ENCODE assay signal across 26 cellular contexts in the genomic region with DNA sequence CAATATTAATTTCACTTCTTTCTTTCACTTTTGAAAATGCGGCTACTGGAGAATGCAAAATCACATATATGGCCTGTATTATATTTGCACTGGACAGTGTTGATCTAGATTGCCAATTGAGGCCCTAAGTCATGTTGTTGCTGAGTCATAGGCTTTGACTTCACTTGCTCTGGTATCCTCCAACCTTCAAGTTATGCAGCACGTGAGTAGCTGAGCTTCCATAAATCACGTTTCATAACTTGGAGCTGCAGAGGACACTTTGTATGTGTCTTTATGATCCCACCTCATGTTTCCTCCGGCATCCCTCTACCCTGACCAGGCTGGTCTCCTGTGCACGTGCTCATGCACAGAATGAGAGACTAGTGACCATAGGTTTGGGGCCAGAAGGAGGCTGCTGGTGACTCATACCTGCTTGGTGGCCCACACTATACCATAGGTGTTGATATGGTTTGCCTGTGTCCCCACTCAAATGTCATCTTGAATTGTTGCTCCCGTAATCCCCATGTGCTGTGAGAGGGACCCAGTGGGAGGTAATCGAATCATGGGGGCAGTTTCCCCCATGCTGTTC.
DNase-seq lines count a peak whose midpoint lies in the region; ATAC-seq and TF ChIP-seq lines count a peak whose summit lies in the region.
"Had no signal": no experiment of that assay in that cellular context is flagged by ENCODE, and none has a peak within 500 bp of the region (broad histone marks: within the 10 kb centered on the region; RNA-seq: fewer than 3 reads in every experiment).

No MANE protein-coding gene starts in this region.

- no peak overlapping the region for H2BK12ac ChIP-seq in neuronal stem cell (ENCODE audit: low read length)

- no peak overlapping the region for H4K8ac ChIP-seq in neuronal stem cell (ENCODE audit: low read depth, low read length)

- WGBS in thyroid gland, 2 donors, result 80 to 90% methylated on average over 7 of the region's 7 CpGs
- no CpG with 5 or more reads among the region's 7 CpGs for WGBS in neuronal stem cell (ENCODE audit: extremely low coverage in 2 of 2, insufficient read length in 2 of 2, insufficient replicate concordance in 1 of 2), 2 donors

- no peak overlapping the region for H2BK15ac ChIP-seq in neuronal stem cell (ENCODE audit: low read length)

- no peak overlapping the region for H2BK5ac ChIP-seq in neuronal stem cell (ENCODE audit: low read length)

- H4K91ac ChIP-seq in neuronal stem cell (ENCODE audit: low read depth, low read length, poor library complexity), result no peak overlapping the region

- H3K14ac ChIP-seq in neuronal stem cell (ENCODE audit: low read length), result no peak overlapping the region

- H3K36me3 ChIP-seq in WERI-Rb-1 (no peaks in the 10 kb centered on the region), thyroid gland (no peaks in the 10 kb centered on the region), neuronal stem cell (replicated peaks in 1 of 2; ENCODE audit: control insufficient read depth in 2 of 2, insufficient read depth in 2 of 2, low read length in 2 of 2) (no peaks in the 10 kb centered on the region)

- H3K23ac ChIP-seq in neuronal stem cell (ENCODE audit: low read depth, low read length, poor library complexity), result no peak overlapping the region

- H3K4me1 ChIP-seq in thyroid gland (no peaks in the 10 kb centered on the region), neuronal stem cell (ENCODE audit: control insufficient read depth in 2 of 2, insufficient read depth in 1 of 2, low read depth in 1 of 2, low read length in 2 of 2) (peaks cover 0 to 6% of the 10 kb centered on the region in 2 donors)

- H3K27ac ChIP-seq in WERI-Rb-1, result peak overlapping the region; percentile 15
- H3K27ac ChIP-seq in thyroid gland, result no peak overlapping the region
- no peak overlapping the region for H3K27ac ChIP-seq in neuronal stem cell (replicated peaks; ENCODE audit: low read length)
- H3K27ac ChIP-seq: C4-2B had no signal

- intact Hi-C loops in thyroid gland (cut with DNase I), result no loop called here

- no peaks in the 10 kb centered on the region for H3K9me3 ChIP-seq in WERI-Rb-1 (ENCODE audit: severe bottlenecking)
- no peaks in the 10 kb centered on the region for H3K9me3 ChIP-seq in thyroid gland
- no peaks in the 10 kb centered on the region for H3K9me3 ChIP-seq in neuronal stem cell (replicated peaks in 1 of 2; ENCODE audit: control insufficient read depth in 2 of 2, insufficient read depth in 1 of 2, low read depth in 1 of 2, low read length in 2 of 2)

- H3K4ac ChIP-seq in neuronal stem cell (ENCODE audit: low read length), result no peak overlapping the region

- H3K4me2 ChIP-seq in neuronal stem cell (ENCODE audit: insufficient read depth, low read length, poor library complexity, severe bottlenecking), result no peak overlapping the region

- no peak overlapping the region for H3K9ac ChIP-seq in neuronal stem cell (ENCODE audit: low read depth, low read length, poor library complexity)

- H3K27me3 ChIP-seq in WERI-Rb-1 (ENCODE audit: insufficient read depth, low read depth, severe bottlenecking) (no peaks in the 10 kb centered on the region), thyroid gland (no peaks in the 10 kb centered on the region), neuronal stem cell (ENCODE audit: control insufficient read depth in 3 of 3, insufficient read depth in 3 of 3, low read depth in 1 of 3, low read length in 3 of 3) (no peaks in the 10 kb centered on the region)

- H3K79me1 ChIP-seq in neuronal stem cell (ENCODE audit: low read depth, low read length), result no peaks in the 10 kb centered on the region

- H2AFZ ChIP-seq in neuronal stem cell (ENCODE audit: low read length), result no peak overlapping the region

- no peak for ATAC-seq in HG02759 (IDR thresholded peaks at IDR 0.05; ENCODE audit: unreplicated experiment)
- no peak for ATAC-seq in HG03139 (IDR thresholded peaks at IDR 0.05; ENCODE audit: unreplicated experiment)
- ATAC-seq: HCT116, HepG2, Right ventricle myocardium inferior had no signal

- H2AK5ac ChIP-seq in neuronal stem cell (ENCODE audit: low read depth, low read length), result no peak overlapping the region

- TF ChIP-seq POLR2A in thyroid gland (IDR thresholded peaks at IDR 0.05), result no peak

- H3K18ac ChIP-seq in neuronal stem cell (ENCODE audit: low read length), result no peak overlapping the region

- DNase-seq in NCI-H82 (lab: John Stamatoyannopoulos, UW) (peak; percentile 19), NCI-H82 treated with DMSO at 0.1 percent for 48 hours (lab: John Stamatoyannopoulos, UW; ENCODE audit: unreplicated experiment) (no peak), WERI-Rb-1 (peak; percentile 56), fibroblast of mammary gland (ENCODE audit: low read depth) (peak; percentile 39), thyroid gland (no peak), neuronal stem cell (ENCODE audit: low spot score) (no peak)
- DNase-seq: 8988T; Calu3; CD8-positive, alpha-beta memory T cell; DMS153; EL; GF-D8; KG1; NCI-H1092 treated with DMSO at 0.1 percent for 48 hours; NCI-H1436 treated with DMSO at 0.1 percent for 48 hours; NCI-H2029; NCI-H226; NCI-H510A treated with DMSO at 0.1 percent for 48 hours; NCI-H748 treated with DMSO at 0.1 percent for 48 hours; SW 1271 had no signal

- no peak overlapping the region for H2BK120ac ChIP-seq in neuronal stem cell (ENCODE audit: low read depth, low read length)

- TF ChIP-seq CTCF in WERI-Rb-1 (IDR thresholded peaks at IDR 0.05; ENCODE audit: low read depth, low read length) (no peak), fibroblast of mammary gland (conservative IDR thresholded peaks at IDR 0.05; ENCODE audit: control insufficient read depth, insufficient read depth, low read depth, low read length) (no peak), thyroid gland (IDR thresholded peaks at IDR 0.05) (no peak)

- H3K4me3 ChIP-seq in WERI-Rb-1 (ENCODE audit: low read depth, low read length) (no peak overlapping the region), fibroblast of mammary gland (ENCODE audit: control insufficient read depth, low read depth, low read length) (no peak overlapping the region), thyroid gland (replicated peaks in 1 of 3) (no peak overlapping the region), neuronal stem cell (ENCODE audit: low read length in 2 of 2) (no peak overlapping the region)

Comparison
In these comparisons a context has a peak if more than half of its experiments do, and no peak if none do; other contexts are left out.
1. DNase-seq: peak in NCI-H82 (single experiment), WERI-Rb-1 (single experiment) and fibroblast of mammary gland (single experiment); none in NCI-H82 treated with DMSO at 0.1 percent for 48 hours (single experiment), thyroid gland (0 of 2) and neuronal stem cell (single experiment).